Comparison of ENCODE assay signal across 21 cellular contexts in genomic region chr19:1220452-1221037, GRCh38. TPM values are rescaled to one million over a fixed set of nuclear protein-coding genes. Genes with fewer than 3 reads are reported as not detected.
A peak's percentile ranks its signal among the peaks of the same experiment; 100 is the strongest.
DNase-seq lines count a peak whose midpoint lies in the region; ATAC-seq and TF ChIP-seq lines count a peak whose summit lies in the region.
"Had no signal": no experiment of that assay in that cellular context is flagged by ENCODE, and none has a peak within 500 bp of the region (broad histone marks: within the 10 kb centered on the region; RNA-seq: fewer than 3 reads in every experiment).

No MANE protein-coding gene starts in this region.

- H3K4me1 ChIP-seq in left ventricle myocardium inferior (peaks cover 82% of the 10 kb centered on the region), OCI-LY1 (ENCODE audit: insufficient read depth, low read length, severe bottlenecking) (peaks cover 28% of the 10 kb centered on the region)

- no peaks in the 10 kb centered on the region for H3K9me3 Mint-ChIP-seq in type B pancreatic cell
- H3K9me3 Mint-ChIP-seq in naive thymus-derived CD8-positive, alpha-beta T cell, result no peaks in the 10 kb centered on the region
- H3K9me3 Mint-ChIP-seq: CD8-positive, alpha-beta T cell; nephron progenitor cell had no signal

- intact Hi-C loops in left ventricle myocardium inferior (cut with micrococcal nuclease) (no loop called here), left cardiac atrium (cut with DNase I) (no loop called here), left colon (cut with DNase I, micrococcal nuclease) (no loop called here)

- no peak overlapping the region for H3K4me2 ChIP-seq in OCI-LY1 (ENCODE audit: low read length)

- no peak overlapping the region for H2AFZ ChIP-seq in OCI-LY1 (ENCODE audit: low read length)

- no peaks in the 10 kb centered on the region; the same call in 1 of the 2 replicates for H3K79me2 ChIP-seq in OCI-LY1 (ENCODE audit: insufficient read depth, low read length)

- H3K9me3 ChIP-seq in left ventricle myocardium inferior (replicated peaks) (no peaks in the 10 kb centered on the region), OCI-LY1 (ENCODE audit: low read length) (no peaks in the 10 kb centered on the region)
- H3K9me3 ChIP-seq: SJCRH30, tibial nerve had no signal

- H3K27me3 ChIP-seq in left ventricle myocardium inferior (ENCODE audit: low read depth) (no peaks in the 10 kb centered on the region), OCI-LY1 (ENCODE audit: insufficient read depth, low read length) (no peaks in the 10 kb centered on the region)
- H3K27me3 ChIP-seq: SJCRH30, tibial nerve had no signal

- H3F3A ChIP-seq in OCI-LY1 (ENCODE audit: insufficient read depth, low read length), result no peaks in the 10 kb centered on the region

- H3K36me3 ChIP-seq in left ventricle myocardium inferior (peaks cover 50% of the 10 kb centered on the region), OCI-LY1 (ENCODE audit: insufficient read depth, low read length) (peaks cover 27% of the 10 kb centered on the region; the same call in 1 of the 2 replicates)
- H3K36me3 ChIP-seq: SJCRH30 had no signal

- H3K9me2 ChIP-seq in OCI-LY1 (ENCODE audit: low read depth, low read length), result no peaks in the 10 kb centered on the region

- no peaks in the 10 kb centered on the region for H3K36me3 Mint-ChIP-seq in type B pancreatic cell
- peaks cover 0 to 11% (median 0%) of the 10 kb centered on the region in 3 donors for H3K36me3 Mint-ChIP-seq in naive thymus-derived CD8-positive, alpha-beta T cell

- no peak overlapping the region for H3K4me3 ChIP-seq in left ventricle myocardium inferior
- H3K4me3 ChIP-seq in OCI-LY1 (ENCODE audit: low read depth, low read length, poor library complexity, severe bottlenecking), result no peak overlapping the region
- H3K4me3 ChIP-seq: SJCRH30, tibial nerve had no signal

- ATAC-seq in left cardiac atrium (no peak), left colon (no peak)
- no peak for ATAC-seq in naive thymus-derived CD8-positive, alpha-beta T cell
- ATAC-seq: CD8-positive, alpha-beta T cell had no signal

- no peak overlapping the region for H3K4me3 Mint-ChIP-seq in type B pancreatic cell
- H3K4me3 Mint-ChIP-seq in naive thymus-derived CD8-positive, alpha-beta T cell, result no peak overlapping the region
- H3K4me3 Mint-ChIP-seq: CD8-positive, alpha-beta T cell; nephron progenitor cell had no signal

- H3K27ac ChIP-seq in left ventricle myocardium inferior (replicated peaks), result peak overlapping the region; percentile 94
- no peak overlapping the region for H3K27ac ChIP-seq in OCI-LY1 (ENCODE audit: low read depth, low read length, poor library complexity, severe bottlenecking)
- peak overlapping the region; percentile 19 for H3K27ac ChIP-seq in cingulate gyrus (ENCODE audit: low read depth, low read length)
- H3K27ac ChIP-seq: SJCRH30 had no signal

- no peaks in the 10 kb centered on the region for H3K27me3 Mint-ChIP-seq in type B pancreatic cell
- H3K27me3 Mint-ChIP-seq in naive thymus-derived CD8-positive, alpha-beta T cell, result no peaks in the 10 kb centered on the region

- POLR2A ChIA-PET in naive thymus-derived CD8-positive, alpha-beta T cell (lab: Charles Lee), result no interaction called here

- no peak overlapping the region for H3K9ac ChIP-seq in OCI-LY1 (ENCODE audit: low read length)

- no peaks in the 10 kb centered on the region for H4K20me1 ChIP-seq in OCI-LY1 (ENCODE audit: insufficient read depth, low read length)

- no peak for DNase-seq in left ventricle myocardium inferior
- no peak for DNase-seq in left cardiac atrium
- no peak for DNase-seq in type B pancreatic cell (ENCODE audit: extremely low spot score, unreplicated experiment)
- DNase-seq in left colon, result no peak
- DNase-seq in NCI-H226, result no peak
- DNase-seq in naive thymus-derived CD8-positive, alpha-beta T cell, result no peak
- DNase-seq: activated CD4-positive, alpha-beta T cell treated with anti-CD3 and anti-CD28 coated beads for 1 hour; activated effector memory CD4-positive, alpha-beta T cell treated with anti-CD3 and anti-CD28 coated beads, Interleukin-2, amount 50 U/mL, for 16 hours; CD8-positive, alpha-beta T cell; H7; kidney glomerular epithelial cell; MV-4-11; NCI-H2081; NCI-H510A; nephron progenitor cell; SJCRH30; stimulated activated naive CD4-positive, alpha-beta T cell treated with Interleukin-2 at 50 U/mL for 16 hours; T1000 had no signal

- no peaks in the 10 kb centered on the region for H3K4me1 Mint-ChIP-seq in type B pancreatic cell (ENCODE audit: unreplicated experiment)
- peaks cover 0 to 12% (median 2%) of the 10 kb centered on the region in 4 donors for H3K4me1 Mint-ChIP-seq in naive thymus-derived CD8-positive, alpha-beta T cell

- TF ChIP-seq CTCF in left ventricle myocardium inferior (IDR thresholded peaks at IDR 0.05; ENCODE audit: borderline replicate concordance) (no peak), OCI-LY1 (IDR thresholded peaks at IDR 0.05; ENCODE audit: low read length) (peak; percentile 78), type B pancreatic cell (conservative IDR thresholded peaks at IDR 0.05) (peak; percentile 20)

- no peak overlapping the region for H3K27ac Mint-ChIP-seq in type B pancreatic cell
- H3K27ac Mint-ChIP-seq in naive thymus-derived CD8-positive, alpha-beta T cell, result no peak overlapping the region
- H3K27ac Mint-ChIP-seq: CD8-positive, alpha-beta T cell; nephron progenitor cell had no signal

RNA-seq across cellular contexts. Expression of gene STK11, which starts 15.0 kb away (rescaled TPM):
- total RNA-seq in left ventricle myocardium inferior (50.1 TPM), left cardiac atrium (10 to 100 TPM; 48.2 to 53.0 TPM), type B pancreatic cell (ENCODE audit: low replicate concordance) (59.9 and 64.8 TPM in 2 replicates), left colon (10 to 100 TPM; 71.8 to 91.8 TPM)
- 10 to 100 TPM; 91.5 to 96.0 TPM for total RNA-seq in naive thymus-derived CD8-positive, alpha-beta T cell
- 10 to 100 TPM; 12.3 to 43.9 (median 20.3) TPM for polyA plus RNA-seq in naive thymus-derived CD8-positive, alpha-beta T cell

RNA-seq across cellular contexts. Expression of gene CBARP, which starts 17.3 kb away (rescaled TPM):
- total RNA-seq in left ventricle myocardium inferior, result 0.96 TPM
- 1 to 10 TPM; 1.6 to 3.8 TPM for total RNA-seq in left cardiac atrium
- total RNA-seq in type B pancreatic cell (ENCODE audit: low replicate concordance), result 8.9 and 10.8 TPM in 2 replicates
- total RNA-seq in left colon, result under 1 TPM; 0.21 to 0.50 TPM
- not detected for total RNA-seq in naive thymus-derived CD8-positive, alpha-beta T cell
- not detected for polyA plus RNA-seq in naive thymus-derived CD8-positive, alpha-beta T cell

RNA-seq across cellular contexts. Expression of gene ATP5F1D, which starts 21.0 kb away (rescaled TPM):
- 501 TPM for total RNA-seq in left ventricle myocardium inferior
- 100 to 1,000 TPM; 540 to 639 TPM for total RNA-seq in left cardiac atrium
- 165 and 197 TPM in 2 replicates for total RNA-seq in type B pancreatic cell (ENCODE audit: low replicate concordance)
- 100 to 1,000 TPM; 341 to 530 TPM for total RNA-seq in left colon
- total RNA-seq in naive thymus-derived CD8-positive, alpha-beta T cell, result 10 to 100 TPM; 83.9 to 89.0 TPM
- 100 to 1,000 TPM; 214 to 264 (median 262) TPM for polyA plus RNA-seq in naive thymus-derived CD8-positive, alpha-beta T cell

RNA-seq across cellular contexts. Expression of gene MIDN, which starts 27.8 kb away (rescaled TPM):
- total RNA-seq in left ventricle myocardium inferior, result 60.5 TPM
- total RNA-seq in left cardiac atrium, result 100 to 1,000 TPM in 1 of 2 donors, 10 to 100 TPM in 1; 58.7 to 148 TPM
- 122 and 127 TPM in 2 replicates for total RNA-seq in type B pancreatic cell (ENCODE audit: low replicate concordance)
- total RNA-seq in left colon, result 100 to 1,000 TPM; 202 to 276 TPM
- total RNA-seq in naive thymus-derived CD8-positive, alpha-beta T cell, result 10 to 100 TPM; 31.2 to 35.4 TPM
- polyA plus RNA-seq in naive thymus-derived CD8-positive, alpha-beta T cell, result 1 to 10 TPM; 1.1 to 8.2 (median 6.6) TPM

RNA-seq across cellular contexts. Expression of gene SBNO2, which starts 46.5 kb away (rescaled TPM):
- 16.9 TPM for total RNA-seq in left ventricle myocardium inferior
- 10 to 100 TPM; 27.2 to 64.2 TPM for total RNA-seq in left cardiac atrium
- 45.5 and 60.7 TPM in 2 replicates for total RNA-seq in type B pancreatic cell (ENCODE audit: low replicate concordance)
- 10 to 100 TPM; 58.6 to 71.9 TPM for total RNA-seq in left colon
- 10 to 100 TPM; 69.7 to 82.4 TPM for total RNA-seq in naive thymus-derived CD8-positive, alpha-beta T cell
- polyA plus RNA-seq in naive thymus-derived CD8-positive, alpha-beta T cell, result 1 to 10 TPM in 2 of 3 donors, under 1 TPM in 1; 0.68 to 2.3 (median 1.0) TPM
